17 cellular contexts compared by ENCODE assay signal in genomic region chr2:112834379-112835014, GRCh38. TPM values are rescaled to one million over a fixed set of nuclear protein-coding genes. Genes with fewer than 3 reads are reported as not detected.
A peak's percentile ranks its signal among the peaks of the same experiment; 100 is the strongest.
DNase-seq lines count a peak whose midpoint lies in the region; ATAC-seq, FAIRE-seq and TF ChIP-seq lines count a peak whose summit lies in the region.
"Had no signal": no experiment of that assay in that cellular context is flagged by ENCODE, and none has a peak within 500 bp of the region (broad histone marks: within the 10 kb centered on the region; RNA-seq: fewer than 3 reads in every experiment).

No MANE protein-coding gene starts in this region.

- peak overlapping the region in 1 of 10 donors; percentile 10 for H3K27ac Mint-ChIP-seq in naive thymus-derived CD8-positive, alpha-beta T cell
- H3K27ac Mint-ChIP-seq: activated T-cell treated with anti-CD3 and anti-CD28 coated beads, Interleukin-2, amount 50 U/mL, for 24 hours; stimulated activated effector memory CD8-positive, alpha-beta T cell treated with anti-CD3 and anti-CD28 coated beads, Interleukin-12 subunit alpha, Interleukin-12 subunit beta, amount 100 ng/mL, for 72 hours had no signal

- FAIRE-seq in pancreas (lab: Jason Lieb, UNC): no peak
- FAIRE-seq: islet of Langerhans had no signal

- H3K9me3 ChIP-seq in pancreas: no peaks in the 10 kb centered on the region
- H3K9me3 ChIP-seq: gastrocnemius medialis had no signal

- peaks cover 11 to 22% (median 16%) of the 10 kb centered on the region in 3 donors for H3K4me1 ChIP-seq in pancreas

- CTCF ChIA-PET in RWPE1 (lab: Yijun Ruan, JAX): interaction anchor here (0.6 to 3.8 kb wide), 3 partner anchors 107 to 311 kb away, joined by 3 to 20 read pairs (median 4); no protein-coding TSS in a partner anchor

- intact Hi-C loops in pancreas (cut with DNase I): no loop called here

- no peaks in the 10 kb centered on the region for H3K27me3 ChIP-seq in pancreas

- peak overlapping the region; percentile 53 for H3K4me3 ChIP-seq in fibroblast of the aortic adventitia (ENCODE audit: low read depth, low read length)
- peak overlapping the region in 1 of 4 donors; percentile 11 for H3K4me3 ChIP-seq in pancreas
- H3K4me3 ChIP-seq: gastrocnemius medialis had no signal

- H3K36me3 Mint-ChIP-seq in naive thymus-derived CD8-positive, alpha-beta T cell: no peaks in the 10 kb centered on the region
- H3K36me3 Mint-ChIP-seq: stimulated activated effector memory CD8-positive, alpha-beta T cell treated with anti-CD3 and anti-CD28 coated beads, Interleukin-12 subunit alpha, Interleukin-12 subunit beta, amount 100 ng/mL, for 72 hours had no signal

- peak; percentile 75 to 83 (median 80) for ATAC-seq in pancreas
- ATAC-seq in naive thymus-derived CD8-positive, alpha-beta T cell: no peak
- ATAC-seq: gastrocnemius medialis; right cardiac atrium; stimulated activated effector memory CD8-positive, alpha-beta T cell treated with anti-CD3 and anti-CD28 coated beads, Interleukin-12 subunit alpha, Interleukin-12 subunit beta, amount 100 ng/mL, for 72 hours had no signal

- WGBS in pancreas, 2 donors: 19 to 23% methylated on average over 1 of the region's 1 CpG

- H3K27me3 Mint-ChIP-seq in naive thymus-derived CD8-positive, alpha-beta T cell: peaks cover 8 to 23% (median 19%) of the 10 kb centered on the region in 5 donors

- peaks cover 0 to 26% (median 7%) of the 10 kb centered on the region in 4 donors for H3K4me1 Mint-ChIP-seq in naive thymus-derived CD8-positive, alpha-beta T cell

- H3K27ac ChIP-seq in RWPE1 (peak overlapping the region; percentile 75), pancreas (peak overlapping the region in 2 of 4 donors; percentile 73 to 76)
- H3K27ac ChIP-seq: gastrocnemius medialis had no signal

- POLR2A ChIA-PET in RWPE1 (lab: Yijun Ruan, JAX; ENCODE audit: low non-redundant PET): no interaction called here
- POLR2A ChIA-PET in naive thymus-derived CD8-positive, alpha-beta T cell (lab: Charles Lee): no interaction called here

- no peaks in the 10 kb centered on the region for H3K36me3 ChIP-seq in pancreas
- H3K36me3 ChIP-seq: gastrocnemius medialis had no signal

- DNase-seq in ELR (ENCODE audit: low read depth): peak; percentile 56
- no peak for DNase-seq in RWPE1 (ENCODE audit: low spot score)
- peak; percentile 47 for DNase-seq in fibroblast of the aortic adventitia (ENCODE audit: low read depth)
- DNase-seq in pancreas: peak; percentile 52 to 81 (median 70)
- no peak for DNase-seq in naive thymus-derived CD8-positive, alpha-beta T cell
- no peak for DNase-seq in NK-92 (lab: John Stamatoyannopoulos, UW; ENCODE audit: unreplicated experiment)
- DNase-seq in hypothalamus (lab: John Stamatoyannopoulos, UW): no peak
- no peak for DNase-seq in putamen (ENCODE audit: low spot score)
- DNase-seq: activated CD4-positive, alpha-beta T cell treated with anti-CD3 and anti-CD28 coated beads for 48 hours; activated T-cell treated with anti-CD3 and anti-CD28 coated beads, Interleukin-2, amount 50 U/mL, for 24 hours; amniotic stem cell; gastrocnemius medialis; stimulated activated CD4-positive, alpha-beta T cell treated with anti-CD3 and anti-CD28 coated beads, Interleukin-4, amount 100 ng/mL, for 24 hours had no signal

- no peaks in the 10 kb centered on the region for H3K9me3 Mint-ChIP-seq in naive thymus-derived CD8-positive, alpha-beta T cell
- H3K9me3 Mint-ChIP-seq: activated T-cell treated with anti-CD3 and anti-CD28 coated beads, Interleukin-2, amount 50 U/mL, for 24 hours; stimulated activated effector memory CD8-positive, alpha-beta T cell treated with anti-CD3 and anti-CD28 coated beads, Interleukin-12 subunit alpha, Interleukin-12 subunit beta, amount 100 ng/mL, for 72 hours had no signal

- TF ChIP-seq CTCF in RWPE1 (conservative IDR thresholded peaks at IDR 0.05; ENCODE audit: low read depth) (no peak), fibroblast of the aortic adventitia (IDR thresholded peaks at IDR 0.05; ENCODE audit: insufficient read depth, low read length) (no peak), pancreas (IDR thresholded peaks at IDR 0.05) (no peak)

- peak overlapping the region in 1 of 10 donors; percentile 20 for H3K4me3 Mint-ChIP-seq in naive thymus-derived CD8-positive, alpha-beta T cell
- H3K4me3 Mint-ChIP-seq: activated T-cell treated with anti-CD3 and anti-CD28 coated beads, Interleukin-2, amount 50 U/mL, for 24 hours; stimulated activated effector memory CD8-positive, alpha-beta T cell treated with anti-CD3 and anti-CD28 coated beads, Interleukin-12 subunit alpha, Interleukin-12 subunit beta, amount 100 ng/mL, for 72 hours had no signal

RNA-seq across cellular contexts. Expression of gene IL1B, which starts 2.1 kb away (rescaled TPM):
- total RNA-seq in fibroblast of the aortic adventitia (ENCODE audit: low replicate concordance): 2.4 TPM in 1 of 2 replicates, not detected in the other
- 1 to 10 TPM in 3 of 6 donors, under 1 TPM in 3; 0.32 to 3.9 (median 1.1) TPM for total RNA-seq in pancreas
- polyA plus RNA-seq in pancreas: 1 to 10 TPM in 1 of 2 donors, under 1 TPM in 1; 0.80 to 1.3 TPM
- total RNA-seq in naive thymus-derived CD8-positive, alpha-beta T cell: not detected
- polyA plus RNA-seq in naive thymus-derived CD8-positive, alpha-beta T cell: not detected
- total RNA-seq: G401, gastrocnemius medialis had no signal

RNA-seq across cellular contexts. Expression of gene IL1A, which starts 50.2 kb away (rescaled TPM):
- 0.90 TPM in 1 of 2 replicates, not detected in the other for total RNA-seq in fibroblast of the aortic adventitia (ENCODE audit: low replicate concordance)
- under 1 TPM in 3 of 6 donors, not detected in 3; 0.08 to 0.18 (median 0.09) TPM for total RNA-seq in pancreas
- under 1 TPM in 1 of 2 donors, not detected in 1; 0.05 TPM for polyA plus RNA-seq in pancreas
- not detected for total RNA-seq in naive thymus-derived CD8-positive, alpha-beta T cell
- not detected for polyA plus RNA-seq in naive thymus-derived CD8-positive, alpha-beta T cell
- total RNA-seq: G401, gastrocnemius medialis, right cardiac atrium had no signal
- polyA plus RNA-seq: right cardiac atrium had no signal

Comparison
In these comparisons a context has a peak if more than half of its experiments do, and no peak if none do; other contexts are left out.
1. DNase-seq: peak in ELR (single experiment), fibroblast of the aortic adventitia (single experiment) and pancreas (6 of 6); none in RWPE1 (single experiment), naive thymus-derived CD8-positive, alpha-beta T cell (0 of 10), NK-92 (single experiment), hypothalamus (0 of 51) and putamen (single experiment).
2. ATAC-seq: peak in pancreas (4 of 4); none in naive thymus-derived CD8-positive, alpha-beta T cell (0 of 2).